8 cellular contexts compared by ENCODE assay signal in the genomic region with DNA sequence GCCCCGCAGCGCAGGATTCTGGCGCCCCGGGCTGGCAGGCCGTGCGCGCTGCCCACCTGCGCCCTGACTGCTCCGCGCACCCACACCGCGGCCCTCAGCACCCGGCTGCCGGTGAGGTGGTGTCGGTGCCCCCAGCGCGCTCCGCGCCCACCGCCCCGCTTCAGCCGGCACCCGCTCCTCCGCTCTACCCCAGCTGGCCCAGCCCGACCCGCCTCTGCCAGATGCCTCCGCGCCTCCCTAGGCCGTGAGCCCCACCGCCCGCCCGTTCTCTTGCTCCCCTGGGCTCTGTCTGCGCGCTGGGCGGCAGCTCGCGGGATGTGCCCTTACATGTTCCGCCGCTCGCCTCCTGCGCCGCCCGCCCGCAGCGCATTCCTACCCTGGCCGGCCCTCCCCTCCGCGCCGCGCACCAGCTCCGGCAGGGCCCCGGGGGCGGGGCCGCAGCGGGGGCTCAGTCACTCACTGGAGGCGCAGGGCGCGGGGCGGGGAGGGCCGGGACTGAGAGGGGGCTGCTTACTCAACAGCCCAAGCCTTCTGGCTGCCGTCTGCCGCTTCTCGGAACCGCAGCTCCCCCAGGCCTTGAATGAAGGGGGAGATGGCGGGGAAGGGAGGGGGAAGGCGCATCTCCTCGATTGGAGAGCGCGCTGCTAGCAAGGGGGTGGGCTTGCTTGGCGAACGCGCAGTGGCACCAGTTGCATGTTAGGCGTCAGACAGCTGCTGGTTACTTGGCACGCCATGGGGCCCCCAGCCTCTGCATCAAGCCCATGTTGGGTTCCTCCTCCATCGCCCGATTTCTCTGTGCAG. TPM values are rescaled to one million over a fixed set of nuclear protein-coding genes. Genes with fewer than 3 reads are reported as not detected.
DNase-seq lines count a peak whose midpoint lies in the region; ATAC-seq, FAIRE-seq and TF ChIP-seq lines count a peak whose summit lies in the region.

TSS of gene PHLDA3 (minus strand) at position 345 of the 801 bp plus-strand sequence. CDS start 402 bp downstream, outside the sequence.

- H3K9ac ChIP-seq in trophoblast cell (ENCODE audit: low read length), result peak within 1 kb of the TSS; percentile 94

- peaks cover 22% of the 10 kb centered on the region for H3K79me2 ChIP-seq in trophoblast cell (ENCODE audit: control insufficient read depth, insufficient read depth, low read length, poor library complexity)

- peak within 1 kb of the TSS; percentile 46 for H2BK12ac ChIP-seq in trophoblast cell (ENCODE audit: low read length)

- TF ChIP-seq CTCF in D721Med (IDR thresholded peaks at IDR 0.05; ENCODE audit: insufficient read depth, missing control alignments) (no peak), GM20000 (IDR thresholded peaks at IDR 0.05; ENCODE audit: extremely low read depth, missing control alignments) (no peak), Peyer's patch (IDR thresholded peaks at IDR 0.05) (peak in 1 of 6 experiments; percentile 3)

- DNase-seq in D721Med (ENCODE audit: insufficient read length, low spot score) (peak; percentile 89), GM20000 (ENCODE audit: low spot score) (peak; percentile 85), HT1080 (ENCODE audit: low read depth) (peak; percentile 84), Peyer's patch (peak; percentile 30 to 79 (median 74)), left cardiac atrium (peak; percentile 91), trophoblast cell (peak; percentile 84 to 85), SHP77 (lab: John Stamatoyannopoulos, UW) (no peak)

- H2AFZ ChIP-seq in trophoblast cell (ENCODE audit: insufficient read depth, low read length, poor library complexity), result peak within 1 kb of the TSS; percentile 81

- H3K9me3 ChIP-seq in Peyer's patch (no peaks in the 10 kb centered on the region), trophoblast cell (ENCODE audit: insufficient read depth, low read depth, low read length) (no peaks in the 10 kb centered on the region)

- no peaks in the 10 kb centered on the region for H3K36me3 ChIP-seq in Peyer's patch
- peaks cover 17 to 21% of the 10 kb centered on the region in 2 experiments for H3K36me3 ChIP-seq in trophoblast cell (ENCODE audit: control insufficient read depth in 1 of 2, insufficient read depth in 2 of 2, low read length in 2 of 2)

- H3K4me1 ChIP-seq in Peyer's patch, result peaks cover 0 to 19% (median 4%) of the 10 kb centered on the region in 4 donors
- peaks cover 13% of the 10 kb centered on the region in 2 experiments for H3K4me1 ChIP-seq in trophoblast cell (ENCODE audit: control insufficient read depth in 1 of 2, insufficient read depth in 2 of 2, low read length in 2 of 2)

- H3K4me2 ChIP-seq in trophoblast cell (ENCODE audit: low read length), result peak within 1 kb of the TSS; percentile 63

- peak within 1 kb of the TSS; percentile 88 for H2AK5ac ChIP-seq in trophoblast cell (ENCODE audit: low read length)

- H4K91ac ChIP-seq in trophoblast cell (ENCODE audit: low read depth, low read length), result peak within 1 kb of the TSS; percentile 99

- peak within 1 kb of the TSS; percentile 94 for H4K8ac ChIP-seq in trophoblast cell (ENCODE audit: low read depth, low read length)

- no CpG with 5 or more reads among the region's 76 CpGs for WGBS in trophoblast cell (ENCODE audit: extremely low coverage, insufficient coverage, insufficient read length)

- peaks cover 21% of the 10 kb centered on the region for H3K79me1 ChIP-seq in trophoblast cell (ENCODE audit: low read length)

- intact Hi-C loops in left cardiac atrium (cut with DNase I), result no loop called here

- H3K4me3 ChIP-seq in Peyer's patch (peak within 1 kb of the TSS; percentile 48 to 76 (median 62)), trophoblast cell (ENCODE audit: low read depth, low read length) (peak within 1 kb of the TSS; percentile 92)

- H3K23ac ChIP-seq in trophoblast cell (ENCODE audit: low read length), result no peak within 1 kb of the TSS

- H3K27me3 ChIP-seq in Peyer's patch (no peaks in the 10 kb centered on the region), trophoblast cell (ENCODE audit: insufficient read depth, low read length) (no peaks in the 10 kb centered on the region)

- no peak for FAIRE-seq in D721Med (lab: Jason Lieb, UNC)

- peak; percentile 89 to 93 for ATAC-seq in left cardiac atrium

- H3K27ac ChIP-seq in Peyer's patch (peak within 1 kb of the TSS; percentile 73 to 92 (median 80)), angular gyrus (ENCODE audit: low read depth, low read length) (peak within 1 kb of the TSS; percentile 96), trophoblast cell (ENCODE audit: low read depth, low read length) (peak within 1 kb of the TSS; percentile 89)

- peak within 1 kb of the TSS; percentile 92 for H4K12ac ChIP-seq in trophoblast cell (ENCODE audit: low read depth, low read length)

- peak within 1 kb of the TSS; percentile 91 for H3K18ac ChIP-seq in trophoblast cell (ENCODE audit: low read length)

- peak within 1 kb of the TSS; percentile 78 for H2BK120ac ChIP-seq in trophoblast cell (ENCODE audit: insufficient read depth, low read length, poor library complexity)

- H3K14ac ChIP-seq in trophoblast cell (ENCODE audit: low read length), result peak within 1 kb of the TSS; percentile 93

- peak within 1 kb of the TSS; percentile 96 for H2BK5ac ChIP-seq in trophoblast cell (ENCODE audit: low read depth, low read length, poor library complexity)

- peak; percentile 26 to 28 for TF ChIP-seq POLR2A in Peyer's patch (IDR thresholded peaks at IDR 0.05)

- peak within 1 kb of the TSS; percentile 85 for H3K4ac ChIP-seq in trophoblast cell (ENCODE audit: low read depth, low read length)

RNA-seq across cellular contexts. Expression of gene PHLDA3, which starts in this region (rescaled TPM):
- 91.8 and 111 TPM in 2 replicates for total RNA-seq in HT1080 (2014; rRNA removed; shearing (Covaris generic))
- polyA plus RNA-seq in HT1080 (2015; cell fraction: cytosol; rRNA removed), result 104 and 143 TPM in 2 replicates
- polyA plus RNA-seq in HT1080 (2015; cell fraction: nucleus; rRNA removed), result 90.0 and 94.6 TPM in 2 replicates
- total RNA-seq in Peyer's patch, result 10 to 100 TPM in 1 of 4 donors, 1 to 10 TPM in 3; 4.4 to 43.7 (median 5.2) TPM
- total RNA-seq in left cardiac atrium, result 10 to 100 TPM; 39.9 to 48.5 TPM
- polyA plus RNA-seq in trophoblast cell (2013), result 49.4 and 51.1 TPM in 2 replicates

Comparison
In these comparisons a context has a peak if more than half of its experiments do, and no peak if none do; other contexts are left out.
1. DNase-seq: peak in D721Med (single experiment), GM20000 (single experiment), HT1080 (single experiment), Peyer's patch (3 of 3), left cardiac atrium (single experiment) and trophoblast cell (2 of 2); none in SHP77 (0 of 2).
2. Peak in every context shown above with its lines, with median percentiles within 50 percentile points of each other: H3K27ac ChIP-seq.